In genomic region chr14:69553221-69553620, GRCh38 we compare ENCODE assay signal across 23 cellular contexts. TPM values are rescaled to one million over a fixed set of nuclear protein-coding genes. Genes with fewer than 3 reads are reported as not detected.
A peak's percentile ranks its signal among the peaks of the same experiment; 100 is the strongest.
DNase-seq lines count a peak whose midpoint lies in the region; TF ChIP-seq lines count a peak whose summit lies in the region.
"Had no signal": no experiment of that assay in that cellular context is flagged by ENCODE, and none has a peak within 500 bp of the region (broad histone marks: within the 10 kb centered on the region; RNA-seq: fewer than 3 reads in every experiment).

No MANE protein-coding gene starts in this region.

- no peak overlapping the region for H2BK12ac ChIP-seq in H9 (ENCODE audit: insufficient read length, low read depth, low read length)

- no peaks in the 10 kb centered on the region for H3K23me2 ChIP-seq in H9 (ENCODE audit: insufficient read length, low read depth, low read length, poor library complexity, severe bottlenecking)

- POLR2A ChIA-PET in AG04450 (lab: Yijun Ruan, JAX): interaction anchor here (0.7 kb wide), 1 partner anchor 19 kb away, joined by 3 read pairs; no protein-coding TSS in a partner anchor

- no peaks in the 10 kb centered on the region for H3F3A ChIP-seq in GM23248 (ENCODE audit: insufficient read depth)

- H2AFZ ChIP-seq in GM23248 (no peak overlapping the region), H9 (ENCODE audit: low read length) (no peak overlapping the region)

- H3K27me3 ChIP-seq in AG04450 (ENCODE audit: control insufficient read depth, insufficient read depth, low read length) (peaks cover 18% of the 10 kb centered on the region), GM23248 (replicated peaks; ENCODE audit: insufficient read depth) (peaks cover 39% of the 10 kb centered on the region), adipocyte (replicated peaks; ENCODE audit: control insufficient read depth, insufficient read depth, low read length) (peaks cover 35% of the 10 kb centered on the region), H9 (ENCODE audit: insufficient read depth, low read length) (no peaks in the 10 kb centered on the region)
- H3K27me3 ChIP-seq: vagina had no signal

- in situ Hi-C loops in GM23248 (cut with MboI): no loop called here

- H3K4me2 ChIP-seq in GM23248 (ENCODE audit: unreplicated experiment) (no peak overlapping the region), H9 (ENCODE audit: insufficient read depth, insufficient read length, low read length) (no peak overlapping the region)

- no peak overlapping the region for H3K23ac ChIP-seq in H9 (ENCODE audit: insufficient read length, low read depth, low read length)

- H2BK15ac ChIP-seq in H9 (ENCODE audit: low read depth, low read length): no peak overlapping the region

- H2AK5ac ChIP-seq in H9 (ENCODE audit: insufficient read length, low read length): no peak overlapping the region

- H3K79me2 ChIP-seq in GM23248 (ENCODE audit: insufficient read depth): no peaks in the 10 kb centered on the region
- no peaks in the 10 kb centered on the region for H3K79me2 ChIP-seq in H9 (ENCODE audit: insufficient read depth, low read length)

- no peak overlapping the region for H2BK20ac ChIP-seq in H9 (ENCODE audit: low read depth, low read length, poor library complexity, severe bottlenecking)

- H3K36me3 Mint-ChIP-seq in H9 (ENCODE audit: insufficient read depth in 1 of 3, low read depth in 3 of 3): no peaks in the 10 kb centered on the region; a peak in 1 of 7 replicates
- H3K36me3 Mint-ChIP-seq: activated naive CD8-positive, alpha-beta T cell treated with anti-CD3 and anti-CD28 coated beads for 36 hours; memory B cell; stimulated activated memory B cell treated with anti-CD40 and anti-IgM and Interleukin-4, amounts not matched to agents 10 μg/mL and 1 μg/mL and 100 μg/mL, for 72 hours had no signal

- H3K4ac ChIP-seq in H9 (ENCODE audit: low read depth, low read length): no peak overlapping the region

- H4K8ac ChIP-seq in H9 (replicated peaks; ENCODE audit: insufficient read length, low read depth, low read length): no peak overlapping the region

- H3K4me3 ChIP-seq in AG04450 (ENCODE audit: low read depth, low read length): no peak overlapping the region
- H3K4me3 ChIP-seq in GM23248: no peak overlapping the region
- no peak overlapping the region for H3K4me3 ChIP-seq in adipocyte (ENCODE audit: low read length)
- no peak overlapping the region for H3K4me3 ChIP-seq in foreskin fibroblast (ENCODE audit: low read depth in 1 of 2, low read length in 2 of 2)
- H3K4me3 ChIP-seq: right lobe of liver, vagina had no signal

- peaks cover 7% of the 10 kb centered on the region for H3K27me3 Mint-ChIP-seq in H9 (ENCODE audit: low read depth)

- no peaks in the 10 kb centered on the region for H3K9me3 ChIP-seq in AG04450 (ENCODE audit: control insufficient read depth, insufficient read depth, low read length)
- H3K9me3 ChIP-seq in GM23248 (ENCODE audit: low read depth): no peaks in the 10 kb centered on the region
- H3K9me3 ChIP-seq in adipocyte (ENCODE audit: control insufficient read depth, low read length): no peaks in the 10 kb centered on the region
- H3K9me3 ChIP-seq in H9 (ENCODE audit: control insufficient read depth, low read depth, low read length): no peaks in the 10 kb centered on the region
- H3K9me3 ChIP-seq: right lobe of liver, vagina had no signal

- no peak overlapping the region for H4K5ac ChIP-seq in H9 (ENCODE audit: insufficient read length, low read depth, low read length)

- H3K4me1 ChIP-seq in GM23248 (ENCODE audit: insufficient read depth) (no peaks in the 10 kb centered on the region), adipocyte (ENCODE audit: control insufficient read depth, insufficient read depth, low read length) (no peaks in the 10 kb centered on the region), H9 (ENCODE audit: insufficient read depth, low read length) (peaks cover 7% of the 10 kb centered on the region; the same call in 1 of the 2 replicates)
- H3K4me1 ChIP-seq: foreskin keratinocyte, right lobe of liver, vagina had no signal

- H3K9me2 ChIP-seq in GM23248 (ENCODE audit: insufficient read depth): no peaks in the 10 kb centered on the region

- no peak overlapping the region for H3K18ac ChIP-seq in H9 (ENCODE audit: insufficient read length, low read depth, low read length)

- H2BK120ac ChIP-seq in H9 (ENCODE audit: low read depth, low read length, poor library complexity, severe bottlenecking): no peak overlapping the region

- no peak overlapping the region for H3K9ac ChIP-seq in GM23248
- H3K9ac ChIP-seq in adipocyte (ENCODE audit: low read length): no peak overlapping the region
- no peak overlapping the region for H3K9ac ChIP-seq in H9 (ENCODE audit: extremely low read depth, insufficient read length, low read length)

- H3K4me3 Mint-ChIP-seq in H9: no peak overlapping the region
- H3K4me3 Mint-ChIP-seq: activated CD4-positive, alpha-beta T cell treated with anti-CD3 and anti-CD28 coated beads, Interleukin-2, amount 10 ng/mL, durations not matched to agents 24 days and 14 days; activated naive CD8-positive, alpha-beta T cell treated with anti-CD3 and anti-CD28 coated beads for 36 hours; activated T-cell treated with anti-CD3 and anti-CD28 coated beads, Interleukin-2, amount 50 U/mL, for 24 hours; dendritic cell treated with granulocyte-macrophage colony-stimulating factor and Interleukin-4, amounts not matched to agents 40 ng/mL and 50 ng/mL, for 4 days; memory B cell; neural crest cell; stimulated activated memory B cell treated with anti-CD40 and anti-IgM and Interleukin-4, amounts not matched to agents 10 μg/mL and 1 μg/mL and 100 μg/mL, for 72 hours had no signal

- no peak overlapping the region for H4K91ac ChIP-seq in H9 (ENCODE audit: insufficient read length, low read depth, low read length)

- TF ChIP-seq CTCF in AG04450 (IDR thresholded peaks at IDR 0.05; ENCODE audit: low read depth, low read length) (no peak), foreskin fibroblast (IDR thresholded peaks at IDR 0.05; ENCODE audit: low read depth, low read length) (no peak), H9 (conservative IDR thresholded peaks at IDR 0.05) (no peak)

- DNase-seq in AG04450 (ENCODE audit: low read depth, low spot score): peak; percentile 16
- DNase-seq in GM23248: peak; percentile 75
- peak; percentile 24 for DNase-seq in adipocyte (ENCODE audit: low read depth)
- peak; percentile 62 to 80 for DNase-seq in foreskin fibroblast
- no peak for DNase-seq in NCI-H2107 treated with DMSO at 0.1 percent for 48 hours (lab: John Stamatoyannopoulos, UW; ENCODE audit: unreplicated experiment)
- no peak for DNase-seq in H9
- no peak for DNase-seq in stimulated activated CD4-positive, alpha-beta T cell treated with anti-CD3 and anti-CD28 coated beads, Interleukin-1b, Interleukin-23, amount 100 ng/mL, for 48 hours
- no peak for DNase-seq in NCI-H128 (lab: John Stamatoyannopoulos, UW; ENCODE audit: unreplicated experiment)
- DNase-seq: activated CD4-positive, alpha-beta T cell treated with anti-CD3 and anti-CD28 coated beads, Interleukin-2, amount 10 ng/mL, durations not matched to agents 24 days and 14 days; activated naive CD8-positive, alpha-beta T cell treated with anti-CD3 and anti-CD28 coated beads for 36 hours; activated T-cell treated with anti-CD3 and anti-CD28 coated beads, Interleukin-2, amount 50 U/mL, for 24 hours; AML-193; DMS153; H7; NCI-H1930; NCI-H69; right lobe of liver had no signal

- no peak overlapping the region for H2BK5ac ChIP-seq in H9 (ENCODE audit: insufficient read length, low read length)

- peak overlapping the region in 1 of 3 experiments; percentile 28; a peak in 1 of 7 replicates for H3K27ac Mint-ChIP-seq in H9
- H3K27ac Mint-ChIP-seq: activated CD4-positive, alpha-beta T cell treated with anti-CD3 and anti-CD28 coated beads, Interleukin-2, amount 10 ng/mL, durations not matched to agents 24 days and 14 days; activated naive CD8-positive, alpha-beta T cell treated with anti-CD3 and anti-CD28 coated beads for 36 hours; activated T-cell treated with anti-CD3 and anti-CD28 coated beads, Interleukin-2, amount 50 U/mL, for 24 hours; dendritic cell treated with granulocyte-macrophage colony-stimulating factor and Interleukin-4, amounts not matched to agents 40 ng/mL and 50 ng/mL, for 4 days; memory B cell; stimulated activated memory B cell treated with anti-CD40 and anti-IgM and Interleukin-4, amounts not matched to agents 10 μg/mL and 1 μg/mL and 100 μg/mL, for 72 hours had no signal

- H3K14ac ChIP-seq in H9 (ENCODE audit: insufficient read depth, low read length): no peak overlapping the region

- no peak overlapping the region for H3T11ph ChIP-seq in H9 (ENCODE audit: low read length)

- WGBS in GM23248 (ENCODE audit: low coverage in 1 of 2, low lambda C conversion rate in 2 of 2, missing lambda C conversion rate in 2 of 2), 2 experiments: 0% methylated on average over 1 of the region's 1 CpG
- no CpG with 5 or more reads among the region's 1 CpG for WGBS in H9 (ENCODE audit: extremely low coverage, insufficient read length, low lambda C conversion rate)

- H3K27ac ChIP-seq in AG04450 (ENCODE audit: low read depth, low read length) (no peak overlapping the region), GM23248 (no peak overlapping the region), H9 (ENCODE audit: insufficient read length, low read depth, low read length) (no peak overlapping the region)
- H3K27ac ChIP-seq: foreskin keratinocyte, right lobe of liver, vagina had no signal

- no peak overlapping the region for H3K56ac ChIP-seq in H9 (ENCODE audit: insufficient read length, low read depth, low read length)

- CTCF ChIA-PET in AG04450 (lab: Charles Lee): no interaction called here

- H3K4me1 Mint-ChIP-seq in H9: peaks cover 25 to 29% of the 10 kb centered on the region in 2 experiments
- H3K4me1 Mint-ChIP-seq: activated naive CD8-positive, alpha-beta T cell treated with anti-CD3 and anti-CD28 coated beads for 36 hours; stimulated activated memory B cell treated with anti-CD40 and anti-IgM and Interleukin-4, amounts not matched to agents 10 μg/mL and 1 μg/mL and 100 μg/mL, for 72 hours had no signal

- H4K20me1 ChIP-seq in GM23248 (ENCODE audit: insufficient read depth): no peaks in the 10 kb centered on the region
- no peaks in the 10 kb centered on the region for H4K20me1 ChIP-seq in H9 (ENCODE audit: control insufficient read depth, insufficient read depth, insufficient read length)

- H3K36me3 ChIP-seq in GM23248 (ENCODE audit: low read depth) (no peaks in the 10 kb centered on the region), adipocyte (ENCODE audit: control insufficient read depth, insufficient read depth, low read length, severe bottlenecking) (no peaks in the 10 kb centered on the region)
- H3K36me3 ChIP-seq: right lobe of liver, vagina had no signal

- H3K9me3 Mint-ChIP-seq in H9: no peaks in the 10 kb centered on the region; a peak in 2 of 5 replicates
- H3K9me3 Mint-ChIP-seq: activated CD4-positive, alpha-beta T cell treated with anti-CD3 and anti-CD28 coated beads, Interleukin-2, amount 10 ng/mL, durations not matched to agents 24 days and 14 days; activated naive CD8-positive, alpha-beta T cell treated with anti-CD3 and anti-CD28 coated beads for 36 hours; activated T-cell treated with anti-CD3 and anti-CD28 coated beads, Interleukin-2, amount 50 U/mL, for 24 hours; dendritic cell treated with granulocyte-macrophage colony-stimulating factor and Interleukin-4, amounts not matched to agents 40 ng/mL and 50 ng/mL, for 4 days; memory B cell; stimulated activated memory B cell treated with anti-CD40 and anti-IgM and Interleukin-4, amounts not matched to agents 10 μg/mL and 1 μg/mL and 100 μg/mL, for 72 hours had no signal

- H3K79me1 ChIP-seq in H9 (ENCODE audit: insufficient read depth, low read depth, low read length, poor library complexity, severe bottlenecking): no peaks in the 10 kb centered on the region

RNA-seq across cellular contexts. Expression of gene CCDC177, which starts 21.4 kb away (rescaled TPM):
- not detected in 2 replicates for polyA plus RNA-seq in AG04450 (2011; rRNA removed)
- 0.05 TPM in 1 of 2 replicates, not detected in the other for polyA minus RNA-seq in AG04450 (2011; rRNA and poly(A)+ RNA removed)
- not detected in 2 replicates for total RNA-seq in GM23248 (2014; rRNA removed; shearing (Covaris generic))
- not detected in 2 replicates for polyA plus RNA-seq in GM23248 (2016; fragmentation: Nextera tagmentation; extraction: Ambion mirVana)
- total RNA-seq in H9 (2021): 6.1 and 6.2 TPM in 2 replicates
- total RNA-seq: activated CD4-positive, alpha-beta T cell treated with anti-CD3 and anti-CD28 coated beads, Interleukin-2, amount 10 ng/mL, durations not matched to agents 24 days and 14 days; activated naive CD8-positive, alpha-beta T cell treated with anti-CD3 and anti-CD28 coated beads for 36 hours; foreskin keratinocyte; vagina had no signal
- polyA plus RNA-seq: foreskin keratinocyte had no signal

RNA-seq across cellular contexts. Expression of gene SUSD6, which starts 58.2 kb away (rescaled TPM):
- polyA plus RNA-seq in AG04450 (2011; rRNA removed) (14.4 and 16.3 TPM in 2 replicates), GM23248 (2016; fragmentation: Nextera tagmentation; extraction: Ambion mirVana) (23.2 and 24.1 TPM in 2 replicates)
- polyA minus RNA-seq in AG04450 (2011; rRNA and poly(A)+ RNA removed): 20.5 and 26.1 TPM in 2 replicates
- total RNA-seq in GM23248 (2014; rRNA removed; shearing (Covaris generic)): 12.2 and 15.6 TPM in 2 replicates
- total RNA-seq in H9 (2021): 3.6 and 3.7 TPM in 2 replicates

Comparison
In these comparisons a context has a peak if more than half of its experiments do, and no peak if none do; other contexts are left out.
1. DNase-seq: peak in AG04450 (single experiment), GM23248 (single experiment), adipocyte (single experiment) and foreskin fibroblast (2 of 2); none in NCI-H2107 treated with DMSO at 0.1 percent for 48 hours (single experiment), H9 (single experiment), stimulated activated CD4-positive, alpha-beta T cell treated with anti-CD3 and anti-CD28 coated beads, Interleukin-1b, Interleukin-23, amount 100 ng/mL, for 48 hours (single experiment) and NCI-H128 (single experiment).